21 cellular contexts compared by ENCODE assay signal in genomic region chr18:62876106-62876505, GRCh38.
"Had no signal": no experiment of that assay in that cellular context is flagged by ENCODE, and none has a peak within 500 bp of the region (broad histone marks: within the 10 kb centered on the region; RNA-seq: fewer than 3 reads in every experiment).

No MANE protein-coding gene starts in this region.

- ATAC-seq: activated naive CD8-positive, alpha-beta T cell treated with anti-CD3 and anti-CD28 coated beads, Interleukin-2, amount 50 U/mL, for 24 hours; activated T-helper 17 cell treated with anti-CD3 and anti-CD28 coated beads, Interleukin-2, amount 50 U/mL, for 72 hours; effector memory CD8-positive, alpha-beta T cell; left colon; lower lobe of right lung; stimulated activated naive B cell treated with anti-CD40 and anti-IgM and Interleukin-4, amounts not matched to agents 10 μg/mL and 1 μg/mL and 100 μg/mL, for 72 hours had no signal

- H3K27ac Mint-ChIP-seq: activated CD4-positive, alpha-beta T cell treated with anti-CD3 and anti-CD28 coated beads, Interleukin-2, amount 10 ng/mL, durations not matched to agents 7 days and 5 days; activated naive CD8-positive, alpha-beta T cell treated with anti-CD3 and anti-CD28 coated beads, Interleukin-2, amount 50 U/mL, for 24 hours; activated T-helper 17 cell treated with anti-CD3 and anti-CD28 coated beads, Interleukin-2, amount 50 U/mL, for 72 hours; effector memory CD8-positive, alpha-beta T cell; stimulated activated naive B cell treated with anti-CD40 and anti-IgM and Interleukin-4, amounts not matched to agents 10 μg/mL and 1 μg/mL and 100 μg/mL, for 72 hours; T-helper 2 cell treated with Interferon-gamma antibody and Interleukin-4, amounts not matched to agents 5 μg/mL and 100 μg/mL, for 36 hours had no signal

- H3K4me1 ChIP-seq: parathyroid adenoma had no signal

- H3K9me3 Mint-ChIP-seq: activated CD4-positive, alpha-beta T cell treated with anti-CD3 and anti-CD28 coated beads, Interleukin-2, amount 10 ng/mL, durations not matched to agents 7 days and 5 days; activated T-helper 17 cell treated with anti-CD3 and anti-CD28 coated beads, Interleukin-2, amount 50 U/mL, for 72 hours; effector memory CD8-positive, alpha-beta T cell; neural crest cell; stimulated activated naive B cell treated with anti-CD40 and anti-IgM and Interleukin-4, amounts not matched to agents 10 μg/mL and 1 μg/mL and 100 μg/mL, for 72 hours; T-helper 2 cell treated with Interferon-gamma antibody and Interleukin-4, amounts not matched to agents 5 μg/mL and 100 μg/mL, for 36 hours had no signal

- H3K9me3 ChIP-seq: ascending aorta, lower lobe of right lung, thyroid gland, uterus had no signal

- H3K27me3 ChIP-seq: ascending aorta, thyroid gland, uterus had no signal

- H2AFZ ChIP-seq: parathyroid adenoma had no signal

- H3K36me3 ChIP-seq: ascending aorta, lower lobe of right lung, thyroid gland, uterus had no signal

- H3K4me3 Mint-ChIP-seq: activated CD4-positive, alpha-beta T cell treated with anti-CD3 and anti-CD28 coated beads, Interleukin-2, amount 10 ng/mL, durations not matched to agents 7 days and 5 days; activated naive CD8-positive, alpha-beta T cell treated with anti-CD3 and anti-CD28 coated beads, Interleukin-2, amount 50 U/mL, for 24 hours; activated T-helper 17 cell treated with anti-CD3 and anti-CD28 coated beads, Interleukin-2, amount 50 U/mL, for 72 hours; effector memory CD8-positive, alpha-beta T cell; neural crest cell; stimulated activated naive B cell treated with anti-CD40 and anti-IgM and Interleukin-4, amounts not matched to agents 10 μg/mL and 1 μg/mL and 100 μg/mL, for 72 hours; T-helper 2 cell treated with Interferon-gamma antibody and Interleukin-4, amounts not matched to agents 5 μg/mL and 100 μg/mL, for 36 hours had no signal

- DNase-seq: activated CD4-positive, alpha-beta T cell treated with anti-CD3 and anti-CD28 coated beads, Interleukin-2, amount 10 ng/mL, durations not matched to agents 7 days and 5 days; activated naive CD4-positive, alpha-beta T cell treated with Interleukin-2 at 50 U/mL for 16 hours; activated naive CD8-positive, alpha-beta T cell treated with anti-CD3 and anti-CD28 coated beads, Interleukin-2, amount 50 U/mL, for 24 hours; activated T-cell treated with anti-CD3 and anti-CD28 coated beads for 4 hours; dermis blood vessel endothelial cell; effector memory CD8-positive, alpha-beta T cell; foreskin melanocyte; head of caudate nucleus; left colon; lower lobe of right lung; midbrain; stimulated activated CD4-positive, alpha-beta T cell treated with anti-CD3 and anti-CD28 coated beads, Interleukin-12 subunit alpha, Interleukin-12 subunit beta, amount 100 ng/mL, for 4 hours; stimulated activated naive B cell treated with anti-CD40 and anti-IgM and Interleukin-4, amounts not matched to agents 10 μg/mL and 1 μg/mL and 100 μg/mL, for 72 hours; thyroid gland; uterus had no signal

- H3K27me3 Mint-ChIP-seq: activated CD4-positive, alpha-beta T cell treated with anti-CD3 and anti-CD28 coated beads, Interleukin-2, amount 10 ng/mL, durations not matched to agents 7 days and 5 days; activated naive CD8-positive, alpha-beta T cell treated with anti-CD3 and anti-CD28 coated beads, Interleukin-2, amount 50 U/mL, for 24 hours; activated T-helper 17 cell treated with anti-CD3 and anti-CD28 coated beads, Interleukin-2, amount 50 U/mL, for 72 hours; effector memory CD8-positive, alpha-beta T cell; stimulated activated naive B cell treated with anti-CD40 and anti-IgM and Interleukin-4, amounts not matched to agents 10 μg/mL and 1 μg/mL and 100 μg/mL, for 72 hours had no signal

- H3K4me3 ChIP-seq: ascending aorta, lower lobe of right lung, thyroid gland, uterus had no signal

- H3K9ac ChIP-seq: parathyroid adenoma had no signal

- H3K27ac ChIP-seq: ascending aorta, epithelial cell of prostate, lower lobe of right lung, parathyroid adenoma, thyroid gland, uterus had no signal
